Comparison of ENCODE assay signal across 8 cellular contexts in the genomic region with DNA sequence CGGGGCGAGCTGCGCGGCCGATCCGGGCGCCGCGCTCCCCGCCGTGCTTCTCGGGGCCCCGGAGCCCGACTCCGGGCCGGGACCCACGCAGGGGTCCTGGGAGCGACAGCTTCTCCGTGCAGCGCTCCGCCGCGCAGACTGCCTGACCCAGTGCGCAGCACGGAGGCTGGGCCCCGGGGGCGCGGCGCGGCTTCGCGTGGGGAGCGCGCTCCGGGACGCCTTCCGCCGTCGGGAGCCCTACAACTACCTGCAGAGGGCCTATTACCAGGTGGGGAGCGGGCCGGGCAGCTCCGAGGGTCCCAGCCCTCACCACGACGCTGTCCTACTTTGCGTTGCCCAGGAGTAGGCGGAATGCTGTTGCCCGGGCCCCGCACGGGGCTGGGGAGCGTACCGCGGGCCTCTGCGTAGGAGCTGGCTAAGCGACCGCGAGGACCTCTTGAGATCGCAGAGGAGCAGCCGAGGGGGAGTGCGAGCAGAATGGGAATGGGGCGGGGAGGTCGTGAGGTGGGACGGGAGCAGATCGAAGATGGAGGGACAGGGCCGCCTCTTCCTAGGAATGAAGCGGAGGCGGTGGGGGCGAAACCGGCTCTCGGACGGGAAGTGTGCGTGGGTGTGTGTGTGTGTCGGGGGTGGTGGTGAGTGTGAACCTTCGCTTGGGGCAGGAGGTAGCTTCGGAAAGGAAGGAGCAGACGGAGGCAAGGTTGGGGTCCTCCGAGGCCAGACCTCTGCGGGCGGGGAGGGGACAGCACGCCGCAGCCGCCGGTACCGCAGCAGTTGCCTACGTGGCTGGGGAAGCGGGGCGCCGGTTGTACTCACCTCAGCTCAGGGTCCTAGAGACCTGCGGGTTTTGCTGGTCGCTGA. TPM values are rescaled to one million over a fixed set of nuclear protein-coding genes. Genes with fewer than 3 reads are reported as not detected.
A peak's percentile ranks its signal among the peaks of the same experiment; 100 is the strongest.
DNase-seq lines count a peak whose midpoint lies in the region; ATAC-seq lines count a peak whose summit lies in the region.

No MANE protein-coding gene starts in this region.

- H3K9ac ChIP-seq in SK-N-MC (ENCODE audit: insufficient read length) (peak overlapping the region; percentile 72), skeletal muscle tissue (ENCODE audit: low read depth in 1 of 3, low read length in 3 of 3) (peak overlapping the region; percentile 56 to 79 (median 77))

- DNase-seq in NCI-H2196 (lab: John Stamatoyannopoulos, UW; ENCODE audit: unreplicated experiment): peak; percentile 34
- no peak for DNase-seq in NCI-H2196 treated with DMSO at 0.1 percent for 48 hours (lab: John Stamatoyannopoulos, UW; ENCODE audit: unreplicated experiment)
- no peak for DNase-seq in SK-N-MC (ENCODE audit: low read depth, low spot score)
- peak; percentile 82 for DNase-seq in astrocyte of the hippocampus (ENCODE audit: low read depth, low spot score)
- no peak for DNase-seq in CD1c-positive myeloid dendritic cell (ENCODE audit: extremely low spot score)

- ATAC-seq in GM18858 (IDR thresholded peaks at IDR 0.05; ENCODE audit: unreplicated experiment): no peak

- H3K36me3 ChIP-seq in SK-N-MC (ENCODE audit: insufficient read depth, low read length) (peaks cover 5% of the 10 kb centered on the region; the same call in 1 of the 2 replicates), skeletal muscle tissue (ENCODE audit: control insufficient read depth in 3 of 3, insufficient read depth in 3 of 3, low read length in 3 of 3) (peaks cover 0 to 7% (median 0%) of the 10 kb centered on the region in 3 donors)

- H3K27ac ChIP-seq in SK-N-MC (no peak overlapping the region), skeletal muscle tissue (ENCODE audit: low read depth, low read length) (peak overlapping the region; percentile 47)

- H3K4me3 ChIP-seq in SK-N-MC (peak overlapping the region; percentile 93), iPS-11a (ENCODE audit: low read depth, low read length) (peak overlapping the region; percentile 96), skeletal muscle tissue (ENCODE audit: low read length in 3 of 3) (peak overlapping the region; percentile 67 to 74 (median 69))

- H3K9me3 ChIP-seq in SK-N-MC (ENCODE audit: low read depth, low read length) (no peaks in the 10 kb centered on the region), skeletal muscle tissue (ENCODE audit: control insufficient read depth in 3 of 3, low read length in 3 of 3) (no peaks in the 10 kb centered on the region)

- peaks cover 22 to 24% (median 23%) of the 10 kb centered on the region in 3 donors for H3K4me1 ChIP-seq in skeletal muscle tissue (ENCODE audit: control insufficient read depth in 3 of 3, insufficient read depth in 3 of 3, low read length in 3 of 3)

- peaks cover 25 to 64% (median 47%) of the 10 kb centered on the region in 3 donors for H3K27me3 ChIP-seq in skeletal muscle tissue (ENCODE audit: control insufficient read depth in 3 of 3, insufficient read depth in 3 of 3, low read length in 3 of 3)

RNA-seq across cellular contexts. Expression of gene P3H3, which starts 0.7 kb away (rescaled TPM):
- total RNA-seq in skeletal muscle tissue: 19.8 TPM

RNA-seq across cellular contexts. Expression of gene GPR162, which starts 7.3 kb away (rescaled TPM):
- total RNA-seq in skeletal muscle tissue: 8.9 TPM

RNA-seq across cellular contexts. Expression of gene GNB3, which starts 11.8 kb away (rescaled TPM):
- total RNA-seq in skeletal muscle tissue: 3.7 TPM

RNA-seq across cellular contexts. Expression of gene CDCA3, which starts 22.2 kb away (rescaled TPM):
- 3.1 TPM for total RNA-seq in skeletal muscle tissue

RNA-seq across cellular contexts. Expression of gene USP5, which starts 23.0 kb away (rescaled TPM):
- total RNA-seq in skeletal muscle tissue: 61.6 TPM

Comparison
In these comparisons a context has a peak if more than half of its experiments do, and no peak if none do; other contexts are left out.
1. DNase-seq: peak in NCI-H2196 (single experiment) and astrocyte of the hippocampus (single experiment); none in NCI-H2196 treated with DMSO at 0.1 percent for 48 hours (single experiment), SK-N-MC (single experiment) and CD1c-positive myeloid dendritic cell (single experiment).
2. Peak in every context shown above with its lines, with median percentiles within 50 percentile points of each other: H3K4me3 ChIP-seq.